21 cellular contexts compared by ENCODE assay signal in genomic region chr3:62521464-62522105, GRCh38.
"Had no signal": no experiment of that assay in that cellular context is flagged by ENCODE, and none has a peak within 500 bp of the region (broad histone marks: within the 10 kb centered on the region; RNA-seq: fewer than 3 reads in every experiment).

No MANE protein-coding gene starts in this region.

- H3K9me3 ChIP-seq: MG63, SK-N-SH had no signal

- H3K27ac ChIP-seq: RWPE1 had no signal

- H3K27me3 ChIP-seq: MG63 had no signal

- H3K4me3 ChIP-seq: MG63 had no signal

- H3K9ac ChIP-seq: SK-N-SH had no signal

- H3K36me3 ChIP-seq: MG63 had no signal

- H3K4me2 ChIP-seq: SK-N-SH had no signal

- ATAC-seq: HepG2 had no signal

- DNase-seq: IMR-90, Karpas-422, KG1, MG63, NCI-H1092, NCI-H1105 treated with DMSO at 0.1 percent for 48 hours, NCI-H1436, NCI-H187, NCI-H2029, NCI-H2081 treated with DMSO at 0.1 percent for 48 hours, NCI-H2171, NCI-H226, NCI-H446, NCI-H510A, NCI-H524 treated with DMSO at 0.1 percent for 48 hours, NCI-H69, NCI-H774, SHP77, SK-N-SH had no signal
